In the genomic region with DNA sequence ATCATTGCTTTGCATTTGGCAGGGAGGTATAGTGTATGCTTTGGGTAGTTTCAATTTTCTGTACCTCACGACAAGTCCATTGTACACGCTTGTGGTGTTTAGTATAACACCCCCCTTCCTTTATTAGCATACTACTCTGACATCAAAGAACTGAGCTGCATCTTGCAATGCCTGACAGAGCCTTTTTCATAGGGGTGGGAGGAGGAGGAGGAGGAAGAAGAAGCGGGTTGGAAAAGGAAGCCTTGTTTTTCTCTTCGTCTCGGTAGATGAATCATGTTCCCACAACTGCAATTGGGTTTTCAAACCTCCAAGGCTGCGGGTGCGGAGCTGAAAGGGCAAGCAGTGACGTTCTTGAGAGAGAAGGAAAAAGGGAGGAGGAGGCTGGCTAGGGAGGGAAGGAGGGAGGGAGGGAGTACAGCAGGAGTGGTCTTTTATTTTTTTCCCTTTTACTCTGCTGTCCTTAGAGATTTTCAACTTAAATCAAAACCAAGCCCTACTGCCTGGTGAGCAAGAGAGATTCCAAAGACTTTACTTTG, we compare ENCODE assay signal across 8 cellular contexts.
DNase-seq lines count a peak whose midpoint lies in the region; ATAC-seq and TF ChIP-seq lines count a peak whose summit lies in the region.

No MANE protein-coding gene starts in this region.

- H3K79me2 ChIP-seq in Loucy (ENCODE audit: insufficient read depth, low read length): peaks cover 83% of the 10 kb centered on the region

- H4K20me1 ChIP-seq in Loucy (ENCODE audit: insufficient read depth, low read length, poor library complexity, severe bottlenecking): no peaks in the 10 kb centered on the region

- H3K4me2 ChIP-seq in Loucy (ENCODE audit: low read depth, low read length, poor library complexity, severe bottlenecking): peak overlapping the region; percentile 93

- peak overlapping the region; percentile 69 for H3K4me3 ChIP-seq in Loucy (ENCODE audit: low read length, poor library complexity, severe bottlenecking)
- H3K4me3 ChIP-seq in foreskin fibroblast (ENCODE audit: low read depth in 1 of 2, low read length in 2 of 2): peak overlapping the region; percentile 58 to 63
- H3K4me3 ChIP-seq in thymus (ENCODE audit: low read length): no peak overlapping the region

- 1% methylated on average over 8 of the region's 8 CpGs for WGBS in thymus

- no peak for ATAC-seq in GM21619 (IDR thresholded peaks at IDR 0.05; ENCODE audit: unreplicated experiment)

- H2AFZ ChIP-seq in Loucy (ENCODE audit: low read length): no peak overlapping the region

- no peaks in the 10 kb centered on the region for H3K9me3 ChIP-seq in Loucy (ENCODE audit: insufficient read depth, low read depth, low read length)
- no peaks in the 10 kb centered on the region for H3K9me3 ChIP-seq in thymus (ENCODE audit: control insufficient read depth)

- peak overlapping the region; percentile 36 for H3K27ac ChIP-seq in thymus (ENCODE audit: low read depth)

- H3K27me3 ChIP-seq in Loucy (ENCODE audit: insufficient read depth, low read length, poor library complexity, severe bottlenecking) (no peaks in the 10 kb centered on the region), thymus (ENCODE audit: control insufficient read depth, insufficient read depth) (no peaks in the 10 kb centered on the region)

- H3K36me3 ChIP-seq in Loucy (ENCODE audit: insufficient read depth, low read length): no peaks in the 10 kb centered on the region
- H3K36me3 ChIP-seq in thymus (ENCODE audit: control insufficient read depth, insufficient read depth): no peaks in the 10 kb centered on the region

- peak; percentile 39 for DNase-seq in activated gamma-delta T cell treated with Interleukin-2 at 50 U/mL for 16 hours
- DNase-seq in activated gamma-delta T cell (lab: John Stamatoyannopoulos, UW): no peak
- DNase-seq in activated T-cell treated with anti-CD3 and anti-CD28 coated beads, Interleukin-2, amount 50 U/mL, for 48 hours: peak; percentile 76 to 79
- DNase-seq in foreskin fibroblast: peak; percentile 92 to 94
- peak; percentile 59 for DNase-seq in occipital lobe (lab: John Stamatoyannopoulos, UW)

- H3F3A ChIP-seq in Loucy (ENCODE audit: low read depth): peaks cover 3% of the 10 kb centered on the region; the same call in 1 of the 2 replicates

- H3K4me1 ChIP-seq in Loucy (ENCODE audit: insufficient read depth, low read length, poor library complexity, severe bottlenecking) (peaks cover 72% of the 10 kb centered on the region), thymus (ENCODE audit: control insufficient read depth, insufficient read depth, low read length) (peaks cover 33% of the 10 kb centered on the region)

- H3K9me2 ChIP-seq in Loucy (replicated peaks; ENCODE audit: low read depth, low read length): no peaks in the 10 kb centered on the region

- TF ChIP-seq CTCF in Loucy (conservative IDR thresholded peaks at IDR 0.05; ENCODE audit: low read length) (no peak), foreskin fibroblast (IDR thresholded peaks at IDR 0.05; ENCODE audit: low read depth, low read length) (no peak)

- peak overlapping the region; percentile 63 for H3K9ac ChIP-seq in Loucy (ENCODE audit: low read depth, low read length, poor library complexity, severe bottlenecking)
